Comparison of ENCODE assay signal across 13 cellular contexts in genomic region chr2:24797644-24798043, GRCh38. TPM values are rescaled to one million over a fixed set of nuclear protein-coding genes. Genes with fewer than 3 reads are reported as not detected.
DNase-seq lines count a peak whose midpoint lies in the region; TF ChIP-seq lines count a peak whose summit lies in the region.
"Had no signal": no experiment of that assay in that cellular context is flagged by ENCODE, and none has a peak within 500 bp of the region (broad histone marks: within the 10 kb centered on the region; RNA-seq: fewer than 3 reads in every experiment).

No MANE protein-coding gene starts in this region.

- H3K4me3 ChIP-seq in HEK293 (ENCODE audit: low read depth, low read length): no peak overlapping the region

- H3K4me1 Mint-ChIP-seq in activated naive CD4-positive, alpha-beta T cell treated with anti-CD3 and anti-CD28 coated beads, Interleukin-2, amount 50 U/mL, for 24 hours: peaks cover 31% of the 10 kb centered on the region
- H3K4me1 Mint-ChIP-seq in Calu3 (ENCODE audit: low read depth, unreplicated experiment): peaks cover 29% of the 10 kb centered on the region
- H3K4me1 Mint-ChIP-seq in activated T-helper 2 cell treated with anti-CD3 and anti-CD28 coated beads, Interferon-gamma antibody, Interleukin-2, Interleukin-4, amounts not matched to agents 10 μg/mL and 5 μg/mL and 100 μg/mL, durations not matched to agents 14 hours and 24 hours and 36 hours (ENCODE audit: low read depth): peaks cover 42% of the 10 kb centered on the region

- H3K27ac Mint-ChIP-seq in activated naive CD4-positive, alpha-beta T cell treated with anti-CD3 and anti-CD28 coated beads, Interleukin-2, amount 50 U/mL, for 24 hours: peak overlapping the region; percentile 4
- H3K27ac Mint-ChIP-seq in Calu3 (ENCODE audit: unreplicated experiment): peak overlapping the region; percentile 7
- peak overlapping the region; percentile 51 for H3K27ac Mint-ChIP-seq in activated T-helper 2 cell treated with anti-CD3 and anti-CD28 coated beads, Interferon-gamma antibody, Interleukin-2, Interleukin-4, amounts not matched to agents 10 μg/mL and 5 μg/mL and 100 μg/mL, durations not matched to agents 14 hours and 24 hours and 36 hours
- H3K27ac Mint-ChIP-seq: B cell; CD4-positive, alpha-beta T cell had no signal

- H3K9me3 Mint-ChIP-seq in activated naive CD4-positive, alpha-beta T cell treated with anti-CD3 and anti-CD28 coated beads, Interleukin-2, amount 50 U/mL, for 24 hours: no peaks in the 10 kb centered on the region
- H3K9me3 Mint-ChIP-seq in Calu3 (ENCODE audit: low read depth, unreplicated experiment): no peaks in the 10 kb centered on the region
- peaks cover 3% of the 10 kb centered on the region for H3K9me3 Mint-ChIP-seq in activated T-helper 2 cell treated with anti-CD3 and anti-CD28 coated beads, Interferon-gamma antibody, Interleukin-2, Interleukin-4, amounts not matched to agents 10 μg/mL and 5 μg/mL and 100 μg/mL, durations not matched to agents 14 hours and 24 hours and 36 hours
- H3K9me3 Mint-ChIP-seq: CD4-positive, alpha-beta T cell had no signal

- H3K36me3 ChIP-seq in HEK293 (ENCODE audit: control insufficient read depth in 2 of 2, insufficient read depth in 1 of 2, low read length in 2 of 2): peaks cover 33 to 56% of the 10 kb centered on the region in 2 experiments

- no peaks in the 10 kb centered on the region for H3K9me3 ChIP-seq in HEK293 (ENCODE audit: control insufficient read depth, insufficient read depth, low read depth, low read length)

- H3K27me3 Mint-ChIP-seq in activated naive CD4-positive, alpha-beta T cell treated with anti-CD3 and anti-CD28 coated beads, Interleukin-2, amount 50 U/mL, for 24 hours: no peaks in the 10 kb centered on the region
- H3K27me3 Mint-ChIP-seq in Calu3 (ENCODE audit: unreplicated experiment): no peaks in the 10 kb centered on the region
- H3K27me3 Mint-ChIP-seq in activated T-helper 2 cell treated with anti-CD3 and anti-CD28 coated beads, Interferon-gamma antibody, Interleukin-2, Interleukin-4, amounts not matched to agents 10 μg/mL and 5 μg/mL and 100 μg/mL, durations not matched to agents 14 hours and 24 hours and 36 hours (ENCODE audit: low read depth): no peaks in the 10 kb centered on the region
- H3K27me3 Mint-ChIP-seq: B cell; CD4-positive, alpha-beta T cell had no signal

- no TSS peak for BruUV-seq in Calu3 (replicated peaks; lab: Mats Ljungman, UMichigan)

- intact Hi-C loops in Calu3 (cut with micrococcal nuclease; ENCODE audit: unreplicated experiment): no loop called here
- intact Hi-C loops in activated T-helper 2 cell treated with anti-CD3 and anti-CD28 coated beads, Interferon-gamma antibody, Interleukin-2, Interleukin-4, amounts not matched to agents 10 μg/mL and 5 μg/mL and 100 μg/mL, durations not matched to agents 14 hours and 24 hours and 36 hours (cut with micrococcal nuclease): loop anchor here (10.0 kb wide), 1 partner anchor 183 kb away; no protein-coding TSS in a partner anchor

- H3K36me3 Mint-ChIP-seq in activated naive CD4-positive, alpha-beta T cell treated with anti-CD3 and anti-CD28 coated beads, Interleukin-2, amount 50 U/mL, for 24 hours: peaks cover 11% of the 10 kb centered on the region
- H3K36me3 Mint-ChIP-seq in Calu3 (ENCODE audit: insufficient read depth, unreplicated experiment): peaks cover 43% of the 10 kb centered on the region
- H3K36me3 Mint-ChIP-seq in activated T-helper 2 cell treated with anti-CD3 and anti-CD28 coated beads, Interferon-gamma antibody, Interleukin-2, Interleukin-4, amounts not matched to agents 10 μg/mL and 5 μg/mL and 100 μg/mL, durations not matched to agents 14 hours and 24 hours and 36 hours (ENCODE audit: low read depth): peaks cover 74% of the 10 kb centered on the region

- H3K4me1 ChIP-seq in HEK293 (ENCODE audit: control insufficient read depth, insufficient read depth, low read length): peaks cover 3% of the 10 kb centered on the region; the same call in 1 of the 2 replicates

- no peak overlapping the region for H3K4me3 Mint-ChIP-seq in activated naive CD4-positive, alpha-beta T cell treated with anti-CD3 and anti-CD28 coated beads, Interleukin-2, amount 50 U/mL, for 24 hours
- no peak overlapping the region for H3K4me3 Mint-ChIP-seq in Calu3 (ENCODE audit: low read depth, unreplicated experiment)
- no peak overlapping the region for H3K4me3 Mint-ChIP-seq in activated T-helper 2 cell treated with anti-CD3 and anti-CD28 coated beads, Interferon-gamma antibody, Interleukin-2, Interleukin-4, amounts not matched to agents 10 μg/mL and 5 μg/mL and 100 μg/mL, durations not matched to agents 14 hours and 24 hours and 36 hours (ENCODE audit: low read depth)
- H3K4me3 Mint-ChIP-seq: B cell; CD4-positive, alpha-beta T cell had no signal

- no peak for DNase-seq in activated naive CD4-positive, alpha-beta T cell treated with anti-CD3 and anti-CD28 coated beads, Interleukin-2, amount 50 U/mL, for 16 hours
- DNase-seq in Calu3 (no peak), NCI-H1105 treated with DMSO at 0.1 percent for 48 hours (lab: John Stamatoyannopoulos, UW) (no peak), retina (no peak)
- no peak for DNase-seq in activated T-helper 2 cell treated with anti-CD3 and anti-CD28 coated beads, Interferon-gamma antibody, Interleukin-2, Interleukin-4, amounts not matched to agents 10 μg/mL and 5 μg/mL and 100 μg/mL, durations not matched to agents 14 hours and 24 hours and 36 hours (ENCODE audit: low spot score)
- DNase-seq: C1 segment of cervical spinal cord; CD4-positive, alpha-beta T cell; DMS153; GF-D8; IMR-90 had no signal

- no peak for TF ChIP-seq CTCF in Calu3 (IDR thresholded peaks at IDR 0.05; ENCODE audit: unreplicated experiment)
- no peak for TF ChIP-seq CTCF in HEK293 (tag by site-specific recombination; IDR thresholded peaks at IDR 0.05)

- POLR2A ChIA-PET in HEK293 (lab: Yijun Ruan, JAX): interaction anchor here (0.6 kb wide), 1 partner anchor 25 kb away, joined by 4 read pairs; no protein-coding TSS in a partner anchor

- CTCF ChIA-PET in Calu3 (lab: Charles Lee) (no interaction called here), HEK293 (lab: Yijun Ruan, JAX) (interaction anchor here (1.4 to 1.9 kb wide), 2 partner anchors 27 to 29 kb away, joined by 4 to 8 read pairs; no protein-coding TSS in a partner anchor)

- H3K27ac ChIP-seq in HEK293 (ENCODE audit: extremely low read depth, low read depth, low read length): no peak overlapping the region

TF ChIP-seq in HEK293, 187 proteins besides CTCF, POLR2A, EP300 and RAD21:
- TF ChIP-seq PRDM4 (tag by site-specific recombination; IDR thresholded peaks at IDR 0.05) (0 out of 2 replicates have a peak, but pooled peaks have one; percentile 20), MZF1 (tag by site-specific recombination; IDR thresholded peaks at IDR 0.05; ENCODE audit: borderline replicate concordance) (no peak), ZNF664 (tag by site-specific recombination; IDR thresholded peaks at IDR 0.05) (peak; percentile 34; the same call in 1 of the 2 replicates), GFI1B (tag by site-specific recombination; IDR thresholded peaks at IDR 0.05) (no peak)

RNA-seq across cellular contexts. Expression of gene CENPO, which starts 4.4 kb away (rescaled TPM):
- 38.9 and 43.1 TPM in 2 replicates for total RNA-seq in Calu3 (2022)
- total RNA-seq in activated T-helper 2 cell treated with anti-CD3 and anti-CD28 coated beads, Interferon-gamma antibody, Interleukin-2, Interleukin-4, amounts not matched to agents 10 μg/mL and 5 μg/mL and 100 μg/mL, durations not matched to agents 14 hours and 24 hours and 36 hours: 41.8 and 46.4 TPM in 2 replicates

RNA-seq across cellular contexts. Expression of gene PTRHD1, which starts 4.5 kb away (rescaled TPM):
- total RNA-seq in Calu3 (2022): 22.3 and 23.8 TPM in 2 replicates
- 25.9 and 26.6 TPM in 2 replicates for total RNA-seq in activated T-helper 2 cell treated with anti-CD3 and anti-CD28 coated beads, Interferon-gamma antibody, Interleukin-2, Interleukin-4, amounts not matched to agents 10 μg/mL and 5 μg/mL and 100 μg/mL, durations not matched to agents 14 hours and 24 hours and 36 hours
